In the genomic region with DNA sequence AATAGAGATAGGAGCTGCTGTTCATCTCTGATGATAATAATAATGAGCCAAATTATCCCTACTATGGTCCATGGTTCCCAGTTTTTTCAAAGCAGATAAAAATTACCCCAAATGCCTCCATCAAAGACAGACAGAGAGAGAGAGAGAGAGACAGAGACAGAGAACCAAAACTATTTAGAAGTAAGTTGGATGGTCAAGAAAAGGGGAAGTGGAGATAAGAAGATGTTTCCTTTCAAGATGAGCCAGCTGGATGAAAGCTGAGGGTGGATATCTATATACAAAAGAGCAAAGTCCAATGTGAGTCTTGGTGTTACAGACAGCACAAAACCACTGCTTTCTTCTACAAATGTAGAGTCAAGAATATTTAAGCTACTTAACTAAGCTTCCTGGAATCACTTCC, we compare ENCODE assay signal across 14 cellular contexts.
DNase-seq lines count a peak whose midpoint lies in the region; ATAC-seq and TF ChIP-seq lines count a peak whose summit lies in the region.
"Had no signal": no experiment of that assay in that cellular context is flagged by ENCODE, and none has a peak within 500 bp of the region (broad histone marks: within the 10 kb centered on the region; RNA-seq: fewer than 3 reads in every experiment).

No MANE protein-coding gene starts in this region.

- no peak overlapping the region for H2BK120ac ChIP-seq in mesenchymal stem cell (ENCODE audit: low read depth, low read length)

- no peak overlapping the region for H2BK5ac ChIP-seq in mesenchymal stem cell (ENCODE audit: low read depth, low read length, poor library complexity, severe bottlenecking)

- H3K79me1 ChIP-seq in mesenchymal stem cell (replicated peaks; ENCODE audit: low read length, poor library complexity, severe bottlenecking) = no peaks in the 10 kb centered on the region

- intact Hi-C loops in right cardiac atrium (cut with DNase I) = no loop called here

- H3K36me3 ChIP-seq in mesenchymal stem cell (ENCODE audit: control insufficient read depth in 1 of 2, insufficient read depth in 2 of 2, low read depth in 1 of 2, low read length in 2 of 2) = peaks cover 0 to 27% of the 10 kb centered on the region in 2 experiments
- H3K36me3 ChIP-seq: ovary, upper lobe of left lung had no signal

- no peak overlapping the region for H3K4me2 ChIP-seq in mesenchymal stem cell (ENCODE audit: low read length, poor library complexity, severe bottlenecking)

- no peak for TF ChIP-seq CTCF in GM10266 (IDR thresholded peaks at IDR 0.05; ENCODE audit: control insufficient read depth, insufficient read depth, low read depth, missing control alignments)

- H3K4me3 ChIP-seq in mesenchymal stem cell (ENCODE audit: insufficient read depth in 1 of 2, low read depth in 1 of 2, low read length in 2 of 2) (no peak overlapping the region), right cardiac atrium (ENCODE audit: low read length) (no peak overlapping the region)
- H3K4me3 ChIP-seq: ovary, upper lobe of left lung had no signal

- no peak overlapping the region for H2BK12ac ChIP-seq in mesenchymal stem cell (ENCODE audit: low read length in 2 of 2)

- H3K23ac ChIP-seq in mesenchymal stem cell (ENCODE audit: low read length in 2 of 2) = no peak overlapping the region

- H2AK5ac ChIP-seq in mesenchymal stem cell (ENCODE audit: low read length, severe bottlenecking) = no peak overlapping the region

- no peaks in the 10 kb centered on the region for H3K27me3 ChIP-seq in mesenchymal stem cell (ENCODE audit: control insufficient read depth in 1 of 2, insufficient read depth in 1 of 2, low read length in 2 of 2)
- H3K27me3 ChIP-seq in right cardiac atrium (ENCODE audit: control insufficient read depth, insufficient read depth) = no peaks in the 10 kb centered on the region
- H3K27me3 ChIP-seq: ovary, upper lobe of left lung had no signal

- peak; percentile 4 for DNase-seq in GM10266 (ENCODE audit: extremely low spot score)
- no peak for DNase-seq in dermis blood vessel endothelial cell
- no peak for DNase-seq in NCI-H1092 treated with DMSO at 0.1 percent for 48 hours (lab: John Stamatoyannopoulos, UW)
- DNase-seq in mesenchymal stem cell = no peak
- DNase-seq in right cardiac atrium = no peak
- DNase-seq: NCI-H1436 treated with DMSO at 0.1 percent for 48 hours, ovary, upper lobe of left lung had no signal

- H3K4me1 ChIP-seq in mesenchymal stem cell (ENCODE audit: control insufficient read depth, insufficient read depth, low read depth, low read length) = no peaks in the 10 kb centered on the region
- H3K4me1 ChIP-seq in right cardiac atrium (ENCODE audit: control insufficient read depth, insufficient read depth, low read length) = no peaks in the 10 kb centered on the region
- H3K4me1 ChIP-seq: upper lobe of left lung had no signal

- no peak overlapping the region for H3K18ac ChIP-seq in mesenchymal stem cell (ENCODE audit: low read depth in 1 of 2, low read length in 2 of 2)

- no peak overlapping the region for H2BK15ac ChIP-seq in mesenchymal stem cell (ENCODE audit: low read depth, poor library complexity, severe bottlenecking)

- H3K9me3 ChIP-seq in mesenchymal stem cell (ENCODE audit: control insufficient read depth, low read length) (no peaks in the 10 kb centered on the region), right cardiac atrium (ENCODE audit: control insufficient read depth, low read length) (no peaks in the 10 kb centered on the region)
- H3K9me3 ChIP-seq: ovary, upper lobe of left lung had no signal

- no peak overlapping the region for H3K9ac ChIP-seq in mesenchymal stem cell (ENCODE audit: low read length)

- H3K14ac ChIP-seq in mesenchymal stem cell (ENCODE audit: low read length in 2 of 2) = no peak overlapping the region

- ATAC-seq in GM19372 (IDR thresholded peaks at IDR 0.05; ENCODE audit: low read depth, unreplicated experiment) (peak; percentile 84), HG02798 (IDR thresholded peaks at IDR 0.05; ENCODE audit: poor library complexity, unreplicated experiment) (peak; percentile 94), HG03520 (IDR thresholded peaks at IDR 0.05; ENCODE audit: unreplicated experiment) (peak; percentile 96), right cardiac atrium (no peak)
- ATAC-seq: Panc1 had no signal

- no peak overlapping the region for H4K91ac ChIP-seq in mesenchymal stem cell (ENCODE audit: low read length)

- H2AFZ ChIP-seq in mesenchymal stem cell (ENCODE audit: low read depth, low read length) = no peak overlapping the region

- no peak overlapping the region for H4K8ac ChIP-seq in mesenchymal stem cell (ENCODE audit: low read length)

- H3K27ac ChIP-seq in mesenchymal stem cell (ENCODE audit: low read length, poor library complexity, severe bottlenecking) (no peak overlapping the region), right cardiac atrium (ENCODE audit: low read length) (no peak overlapping the region)
- H3K27ac ChIP-seq: HL-60, ovary, upper lobe of left lung, VCaP had no signal

- no peak overlapping the region for H3K4ac ChIP-seq in mesenchymal stem cell (ENCODE audit: low read depth in 1 of 2, low read length in 2 of 2)

Comparison
In these comparisons a context has a peak if more than half of its experiments do, and no peak if none do; other contexts are left out.
1. ATAC-seq: peak in GM19372 (single experiment), HG02798 (single experiment) and HG03520 (single experiment); none in right cardiac atrium (0 of 2).